In genomic region chr3:132593950-132594328, GRCh38 we compare ENCODE assay signal across 1 cellular context.
TF ChIP-seq lines count a peak whose summit lies in the region.

No MANE protein-coding gene starts in this region.

TF ChIP-seq in IMR-90, 13 proteins besides CTCF, POLR2A, EP300 and RAD21 (continued from another document):
- TF ChIP-seq MAZ (IDR thresholded peaks at IDR 0.05; ENCODE audit: borderline replicate concordance, low read depth, low read length), result no peak
- TF ChIP-seq CEBPB (IDR thresholded peaks at IDR 0.05; ENCODE audit: low read depth, low read length), result no peak
- no peak for TF ChIP-seq NFE2L2 (IDR thresholded peaks at IDR 0.05; ENCODE audit: low read depth, low read length)
- TF ChIP-seq RFX5 (IDR thresholded peaks at IDR 0.05; ENCODE audit: low read depth, low read length), result no peak
- 0 out of 2 replicates have a peak, but pooled peaks have one; percentile 12 for TF ChIP-seq BHLHE40 (IDR thresholded peaks at IDR 0.05; ENCODE audit: low read depth, low read length)
- TF ChIP-seq MXI1 (IDR thresholded peaks at IDR 0.05; ENCODE audit: borderline replicate concordance, low read depth, low read length), result no peak
- no peak for TF ChIP-seq USF2 (IDR thresholded peaks at IDR 0.05; ENCODE audit: low read depth, low read length)
TF ChIP-seq in IMR-90: peak in this region for 2.
